Comparison of ENCODE assay signal across 9 cellular contexts in genomic region chr17:43701318-43701743, GRCh38.
DNase-seq lines count a peak whose midpoint lies in the region; ATAC-seq lines count a peak whose summit lies in the region.
"Had no signal": no experiment of that assay in that cellular context is flagged by ENCODE, and none has a peak within 500 bp of the region (broad histone marks: within the 10 kb centered on the region; RNA-seq: fewer than 3 reads in every experiment).

No MANE protein-coding gene starts in this region.

- ATAC-seq in GM18868 (IDR thresholded peaks at IDR 0.05; ENCODE audit: unreplicated experiment), result peak; percentile 45
- ATAC-seq in GM21786 (IDR thresholded peaks at IDR 0.05; ENCODE audit: unreplicated experiment), result no peak

- DNase-seq in NOMO-1 (lab: John Stamatoyannopoulos, UW; ENCODE audit: unreplicated experiment in 2 of 2) (peak; percentile 85 to 89), astrocyte of the hippocampus (ENCODE audit: low read depth, low spot score) (peak; percentile 96), islet precursor cell (no peak), NCI-H1694 treated with DMSO at 0.1 percent for 48 hours (lab: John Stamatoyannopoulos, UW) (no peak), NCI-H1092 treated with DMSO at 0.1 percent for 48 hours (lab: John Stamatoyannopoulos, UW) (no peak)
- DNase-seq in stimulated activated CD8-positive, alpha-beta memory T cell treated with anti-CD3 and anti-CD28 coated beads, Interleukin-12 subunit alpha, Interleukin-12 subunit beta, amount 100 ng/mL, for 1 hour (ENCODE audit: low read depth), result peak; percentile 27
- DNase-seq: heart left ventricle had no signal

Comparison
In these comparisons a context has a peak if more than half of its experiments do, and no peak if none do; other contexts are left out.
1. DNase-seq: peak in NOMO-1 (2 of 2), astrocyte of the hippocampus (single experiment) and stimulated activated CD8-positive, alpha-beta memory T cell treated with anti-CD3 and anti-CD28 coated beads, Interleukin-12 subunit alpha, Interleukin-12 subunit beta, amount 100 ng/mL, for 1 hour (single experiment); none in islet precursor cell (single experiment), NCI-H1694 treated with DMSO at 0.1 percent for 48 hours (single experiment) and NCI-H1092 treated with DMSO at 0.1 percent for 48 hours (single experiment).